ENCODE assay signal across 12 cellular contexts in the genomic region with DNA sequence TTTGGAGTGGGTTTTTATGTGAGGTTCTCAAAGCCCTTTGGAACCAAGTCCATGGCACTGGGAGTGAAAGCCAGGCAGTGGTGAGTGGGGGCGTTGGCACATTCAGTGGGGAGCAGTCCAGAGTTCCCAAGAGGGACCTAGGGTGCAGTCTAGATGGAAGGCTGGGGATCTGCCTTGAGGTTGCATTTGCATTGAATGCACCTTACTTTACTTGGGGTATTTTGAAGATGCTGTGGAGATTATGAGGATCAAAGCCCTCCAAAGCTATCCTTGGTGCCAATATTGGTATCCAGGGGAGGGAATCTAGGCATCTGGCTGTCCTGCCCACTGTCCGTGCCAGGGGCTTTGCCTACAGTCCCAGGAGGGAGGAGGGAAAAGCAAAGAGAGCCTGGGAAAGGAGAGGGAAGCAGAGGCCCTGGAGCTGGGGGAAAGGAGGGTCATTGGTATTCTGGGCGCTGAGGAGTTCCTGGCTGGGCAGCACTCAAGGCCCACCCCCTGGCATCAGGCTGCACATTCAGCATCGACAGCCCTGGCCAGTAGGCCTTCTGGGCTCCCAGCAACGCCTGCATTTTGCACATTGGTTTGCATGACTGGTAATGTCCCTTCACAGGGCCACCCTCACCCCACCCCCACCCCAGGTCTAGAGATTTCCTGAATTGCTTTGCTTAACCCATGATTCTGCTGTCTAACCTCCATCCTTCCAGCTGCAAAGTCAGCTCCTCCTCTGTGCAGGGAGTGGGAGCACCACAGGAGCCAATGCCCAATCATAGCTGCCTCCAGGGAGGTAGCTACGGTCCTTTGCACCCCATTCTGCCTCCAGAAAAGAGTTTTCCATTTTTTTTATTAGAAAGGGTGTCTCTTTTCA. TPM values are rescaled to one million over a fixed set of nuclear protein-coding genes. Genes with fewer than 3 reads are reported as not detected.
DNase-seq lines count a peak whose midpoint lies in the region; ATAC-seq and TF ChIP-seq lines count a peak whose summit lies in the region.
"Had no signal": no experiment of that assay in that cellular context is flagged by ENCODE, and none has a peak within 500 bp of the region (broad histone marks: within the 10 kb centered on the region; RNA-seq: fewer than 3 reads in every experiment).

No MANE protein-coding gene starts in this region.

- no peak overlapping the region for H3K27ac Mint-ChIP-seq in activated CD4-positive, alpha-beta T cell treated with anti-CD3 and anti-CD28 coated beads for 36 hours
- H3K27ac Mint-ChIP-seq in activated naive CD8-positive, alpha-beta T cell treated with anti-CD3 and anti-CD28 coated beads, Interleukin-2, amount 50 U/mL, for 24 hours, result no peak overlapping the region

- H3K36me3 ChIP-seq in smooth muscle cell (ENCODE audit: low read depth), result no peaks in the 10 kb centered on the region

- H4K20me1 ChIP-seq in smooth muscle cell (ENCODE audit: low read depth), result peaks cover 12% of the 10 kb centered on the region

- no peak for ATAC-seq in activated CD4-positive, alpha-beta T cell treated with anti-CD3 and anti-CD28 coated beads for 36 hours
- ATAC-seq in activated naive CD8-positive, alpha-beta T cell treated with anti-CD3 and anti-CD28 coated beads, Interleukin-2, amount 50 U/mL, for 24 hours, result no peak
- ATAC-seq in GM18868 (IDR thresholded peaks at IDR 0.05; ENCODE audit: unreplicated experiment) (no peak), GM18873 (IDR thresholded peaks at IDR 0.05; ENCODE audit: low FRiP score, unreplicated experiment) (no peak)
- ATAC-seq: A549 had no signal

- H3K27me3 Mint-ChIP-seq in activated CD4-positive, alpha-beta T cell treated with anti-CD3 and anti-CD28 coated beads for 36 hours, result peaks cover 75% of the 10 kb centered on the region
- H3K27me3 Mint-ChIP-seq in activated naive CD8-positive, alpha-beta T cell treated with anti-CD3 and anti-CD28 coated beads, Interleukin-2, amount 50 U/mL, for 24 hours, result peaks cover 82% of the 10 kb centered on the region

- CTCF ChIA-PET in activated CD4-positive, alpha-beta T cell treated with anti-CD3 and anti-CD28 coated beads for 36 hours (lab: Charles Lee), result interaction anchor here (0.7 to 1.6 kb wide), 4 partner anchors 14 to 49 kb away, joined by 3 to 5 read pairs (median 4); no protein-coding TSS in a partner anchor

- H3K79me2 ChIP-seq in smooth muscle cell (ENCODE audit: low read depth), result no peaks in the 10 kb centered on the region

- peak overlapping the region; percentile 50 for H3K4me3 ChIP-seq in smooth muscle cell
- H3K4me3 ChIP-seq: A549 had no signal

- 60% methylated on average over 6 of the region's 6 CpGs for WGBS in smooth muscle cell (ENCODE audit: low lambda C conversion rate)

- intact Hi-C loops in activated CD4-positive, alpha-beta T cell treated with anti-CD3 and anti-CD28 coated beads for 36 hours (cut with DNase I, micrococcal nuclease), result no loop called here

- DNase-seq in activated CD4-positive, alpha-beta T cell treated with anti-CD3 and anti-CD28 coated beads for 36 hours, result no peak
- no peak for DNase-seq in activated CD4-positive, alpha-beta T cell treated with anti-CD3 and anti-CD28 coated beads for 4 hours
- DNase-seq in activated naive CD8-positive, alpha-beta T cell treated with anti-CD3 and anti-CD28 coated beads, Interleukin-2, amount 50 U/mL, for 24 hours, result no peak
- DNase-seq in smooth muscle cell (lab: John Stamatoyannopoulos, UW; ENCODE audit: unreplicated experiment) (no peak), DMS 273 treated with DMSO at 0.1 percent for 48 hours (lab: John Stamatoyannopoulos, UW) (no peak)
- DNase-seq: cortex of kidney, NCI-H1417 treated with DMSO at 0.1 percent for 48 hours, T1000 had no signal

- no peak for TF ChIP-seq CTCF in smooth muscle cell (IDR thresholded peaks at IDR 0.05; ENCODE audit: borderline replicate concordance, insufficient read depth, poor library complexity, severe bottlenecking)

- POLR2A ChIA-PET in activated CD4-positive, alpha-beta T cell treated with anti-CD3 and anti-CD28 coated beads for 36 hours (lab: Charles Lee), result no interaction called here

- H3K9me3 ChIP-seq in smooth muscle cell (replicated peaks; ENCODE audit: low read depth), result no peaks in the 10 kb centered on the region
- H3K9me3 ChIP-seq: A549 had no signal

- H3K27ac ChIP-seq in layer of hippocampus (ENCODE audit: low read depth, low read length) (peak overlapping the region; percentile 84), smooth muscle cell (ENCODE audit: low read depth) (no peak overlapping the region)
- H3K27ac ChIP-seq: A549 had no signal

- H3K27me3 ChIP-seq in layer of hippocampus (ENCODE audit: control insufficient read depth, insufficient read depth, low read length) (no peaks in the 10 kb centered on the region), smooth muscle cell (ENCODE audit: low read depth) (peaks cover 92% of the 10 kb centered on the region)

- no peaks in the 10 kb centered on the region for H3F3A ChIP-seq in smooth muscle cell (ENCODE audit: low read depth)

- H2AFZ ChIP-seq in smooth muscle cell (ENCODE audit: low read depth), result peak overlapping the region; percentile 20

- no peak overlapping the region for H3K9ac ChIP-seq in smooth muscle cell (ENCODE audit: low read depth)

- H3K4me2 ChIP-seq in smooth muscle cell, result peak overlapping the region; percentile 93
- H3K4me2 ChIP-seq: A549 had no signal

- H3K4me1 ChIP-seq in smooth muscle cell (ENCODE audit: low read depth), result peaks cover 14% of the 10 kb centered on the region
- H3K4me1 ChIP-seq: A549 had no signal

- no peaks in the 10 kb centered on the region for H3K36me3 Mint-ChIP-seq in activated CD4-positive, alpha-beta T cell treated with anti-CD3 and anti-CD28 coated beads for 36 hours (ENCODE audit: low read depth)
- no peaks in the 10 kb centered on the region for H3K36me3 Mint-ChIP-seq in activated naive CD8-positive, alpha-beta T cell treated with anti-CD3 and anti-CD28 coated beads, Interleukin-2, amount 50 U/mL, for 24 hours (ENCODE audit: low read depth)

- H3K4me3 Mint-ChIP-seq in activated CD4-positive, alpha-beta T cell treated with anti-CD3 and anti-CD28 coated beads for 36 hours, result peak overlapping the region; percentile 53
- peak overlapping the region; percentile 35 for H3K4me3 Mint-ChIP-seq in activated naive CD8-positive, alpha-beta T cell treated with anti-CD3 and anti-CD28 coated beads, Interleukin-2, amount 50 U/mL, for 24 hours

- peaks cover 22% of the 10 kb centered on the region for H3K4me1 Mint-ChIP-seq in activated CD4-positive, alpha-beta T cell treated with anti-CD3 and anti-CD28 coated beads for 36 hours
- peaks cover 22% of the 10 kb centered on the region for H3K4me1 Mint-ChIP-seq in activated naive CD8-positive, alpha-beta T cell treated with anti-CD3 and anti-CD28 coated beads, Interleukin-2, amount 50 U/mL, for 24 hours

- H3K9me3 Mint-ChIP-seq in activated CD4-positive, alpha-beta T cell treated with anti-CD3 and anti-CD28 coated beads for 36 hours (ENCODE audit: low read depth), result no peaks in the 10 kb centered on the region
- H3K9me3 Mint-ChIP-seq in activated naive CD8-positive, alpha-beta T cell treated with anti-CD3 and anti-CD28 coated beads, Interleukin-2, amount 50 U/mL, for 24 hours, result no peaks in the 10 kb centered on the region

RNA-seq across cellular contexts. Expression of gene BCAN, which starts 0.8 kb away (rescaled TPM):
- not detected for total RNA-seq in activated CD4-positive, alpha-beta T cell treated with anti-CD3 and anti-CD28 coated beads for 36 hours
- not detected in 2 replicates for total RNA-seq in smooth muscle cell
- polyA plus RNA-seq in smooth muscle cell, result 0.79 TPM in 1 of 2 replicates, not detected in the other
- polyA plus RNA-seq: A549 had no signal

RNA-seq across cellular contexts. Expression of gene HAPLN2, which starts 21.9 kb away (rescaled TPM):
- under 1 TPM in 1 of 2 experiments, not detected in 1; 0.34 TPM for total RNA-seq in activated CD4-positive, alpha-beta T cell treated with anti-CD3 and anti-CD28 coated beads for 36 hours
- not detected in 2 replicates for total RNA-seq in smooth muscle cell
- polyA plus RNA-seq in smooth muscle cell, result 1.00 TPM in 1 of 2 replicates, not detected in the other

RNA-seq across cellular contexts. Expression of gene NES, which starts 36.1 kb away (rescaled TPM):
- under 1 TPM in 1 of 2 experiments, not detected in 1; 0.02 TPM for total RNA-seq in activated CD4-positive, alpha-beta T cell treated with anti-CD3 and anti-CD28 coated beads for 36 hours
- 27.1 and 28.5 TPM in 2 replicates for total RNA-seq in smooth muscle cell
- polyA plus RNA-seq in smooth muscle cell, result 11.3 and 23.3 TPM in 2 replicates

RNA-seq across cellular contexts. Expression of gene GPATCH4, which starts 39.8 kb away (rescaled TPM):
- 10 to 100 TPM; 38.5 to 48.7 TPM for total RNA-seq in activated CD4-positive, alpha-beta T cell treated with anti-CD3 and anti-CD28 coated beads for 36 hours
- total RNA-seq in smooth muscle cell, result 7.5 and 11.9 TPM in 2 replicates
- polyA plus RNA-seq in smooth muscle cell, result 19.9 and 31.3 TPM in 2 replicates

RNA-seq across cellular contexts. Expression of gene NAXE, which starts 49.5 kb away (rescaled TPM):
- total RNA-seq in activated CD4-positive, alpha-beta T cell treated with anti-CD3 and anti-CD28 coated beads for 36 hours, result 10 to 100 TPM; 79.9 to 82.0 TPM
- total RNA-seq in smooth muscle cell, result 50.5 and 53.7 TPM in 2 replicates
- polyA plus RNA-seq in smooth muscle cell, result 72.5 and 85.5 TPM in 2 replicates

Comparison
In these comparisons a context has a peak if more than half of its experiments do, and no peak if none do; other contexts are left out.
1. RNA of gene NES, which starts 36.1 kb away (total RNA-seq): 27.1 to 28.5 TPM in smooth muscle cell; 0.02 TPM in activated CD4-positive, alpha-beta T cell treated with anti-CD3 and anti-CD28 coated beads for 36 hours; every median in the first group is over 10 times any median in the second.